1 cellular context compared by ENCODE assay signal in the genomic region with DNA sequence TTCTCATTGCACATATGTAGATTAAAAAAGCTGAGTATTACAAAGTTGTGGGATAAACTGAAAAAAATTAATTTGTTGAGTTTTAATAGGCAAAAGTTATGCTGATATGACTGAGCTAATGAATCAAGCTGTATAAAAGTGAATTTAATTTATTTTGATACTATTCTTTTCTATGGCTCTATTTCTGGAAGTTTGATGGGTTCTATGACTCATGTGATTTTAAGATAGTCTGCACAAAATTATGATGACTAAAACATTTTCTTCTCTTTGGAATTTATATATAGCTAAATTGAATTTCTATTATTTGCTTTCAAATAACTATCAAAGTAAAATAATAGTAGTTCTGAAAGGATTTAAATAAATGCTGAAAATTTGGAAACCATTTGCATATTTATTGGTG.
TF ChIP-seq lines count a peak whose summit lies in the region.

No MANE protein-coding gene starts in this region.

TF ChIP-seq in IMR-90, 13 proteins besides CTCF, POLR2A, EP300 and RAD21 (continued from another document):
- TF ChIP-seq ELK1 (IDR thresholded peaks at IDR 0.05; ENCODE audit: borderline replicate concordance, low read depth, low read length): no peak
